In genomic region chr5:95347516-95348140, GRCh38 we compare ENCODE assay signal across 26 cellular contexts. TPM values are rescaled to one million over a fixed set of nuclear protein-coding genes. Genes with fewer than 3 reads are reported as not detected.
"Had no signal": no experiment of that assay in that cellular context is flagged by ENCODE, and none has a peak within 500 bp of the region (broad histone marks: within the 10 kb centered on the region; RNA-seq: fewer than 3 reads in every experiment).

No MANE protein-coding gene starts in this region.

- ATAC-seq: lower lobe of right lung; natural killer cell; pancreas; psoas muscle; right lobe of liver; stimulated activated effector memory CD8-positive, alpha-beta T cell treated with anti-CD3 and anti-CD28 coated beads, Interleukin-12 subunit alpha, Interleukin-12 subunit beta, amount 100 ng/mL, for 72 hours; stimulated activated naive CD8-positive, alpha-beta T cell treated with anti-CD3 and anti-CD28 coated beads, Interleukin-15, Interleukin-2, amounts not matched to agents 100 U/mL and 50 U/mL, for 24 hours had no signal

- H3K27ac ChIP-seq: esophagus squamous epithelium, left ventricle myocardium inferior, lower lobe of right lung, pancreas, psoas muscle, right lobe of liver, suprapubic skin, thyroid gland had no signal

- H3K27ac Mint-ChIP-seq: dendritic cell treated with granulocyte-macrophage colony-stimulating factor and Interleukin-4, amounts not matched to agents 40 ng/mL and 50 ng/mL, for 4 days; immature natural killer cell; memory B cell; mesothelial cell of epicardium; natural killer cell; stimulated activated effector memory CD8-positive, alpha-beta T cell treated with anti-CD3 and anti-CD28 coated beads, Interleukin-12 subunit alpha, Interleukin-12 subunit beta, amount 100 ng/mL, for 72 hours; type B pancreatic cell had no signal

- H3K27me3 Mint-ChIP-seq: dendritic cell treated with granulocyte-macrophage colony-stimulating factor and Interleukin-4, amounts not matched to agents 40 ng/mL and 50 ng/mL, for 4 days; memory B cell; type B pancreatic cell had no signal

- H3K4me1 Mint-ChIP-seq: immature natural killer cell; memory B cell; natural killer cell; neural crest cell; stimulated activated effector memory CD8-positive, alpha-beta T cell treated with anti-CD3 and anti-CD28 coated beads, Interleukin-12 subunit alpha, Interleukin-12 subunit beta, amount 100 ng/mL, for 72 hours had no signal

- H3K9me3 Mint-ChIP-seq: neural crest cell had no signal

- H3K4me3 ChIP-seq: esophagus squamous epithelium, left ventricle myocardium inferior, lower lobe of right lung, pancreas, psoas muscle, right lobe of liver, suprapubic skin, thyroid gland had no signal

- H3K27me3 ChIP-seq: esophagus squamous epithelium, pancreas, right lobe of liver, suprapubic skin, thyroid gland had no signal

- H3K36me3 ChIP-seq: esophagus squamous epithelium, left ventricle myocardium inferior, lower lobe of right lung, pancreas, right lobe of liver, suprapubic skin, thyroid gland had no signal

- H3K4me3 Mint-ChIP-seq: dendritic cell treated with granulocyte-macrophage colony-stimulating factor and Interleukin-4, amounts not matched to agents 40 ng/mL and 50 ng/mL, for 4 days; immature natural killer cell; memory B cell; mesothelial cell of epicardium; natural killer cell; neural crest cell; stimulated activated effector memory CD8-positive, alpha-beta T cell treated with anti-CD3 and anti-CD28 coated beads, Interleukin-12 subunit alpha, Interleukin-12 subunit beta, amount 100 ng/mL, for 72 hours; type B pancreatic cell had no signal

- H3K36me3 Mint-ChIP-seq: immature natural killer cell; mesothelial cell of epicardium; stimulated activated effector memory CD8-positive, alpha-beta T cell treated with anti-CD3 and anti-CD28 coated beads, Interleukin-12 subunit alpha, Interleukin-12 subunit beta, amount 100 ng/mL, for 72 hours; type B pancreatic cell had no signal

- DNase-seq: esophagus squamous epithelium; foreskin fibroblast; immature natural killer cell; left ventricle myocardium inferior; lower lobe of right lung; natural killer cell; nucleus accumbens; pancreas; psoas muscle; retina; right lobe of liver; stimulated activated CD4-positive, alpha-beta T cell treated with anti-CD3 and anti-CD28 coated beads, Interleukin-4, amount 100 ng/mL, for 1 hour; stimulated activated CD8-positive, alpha-beta memory T cell treated with anti-CD3 and anti-CD28 coated beads, Interleukin-4, amount 100 ng/mL, for 48 hours; stimulated activated naive CD8-positive, alpha-beta T cell treated with anti-CD3 and anti-CD28 coated beads, Interleukin-15, Interleukin-2, amounts not matched to agents 100 U/mL and 50 U/mL, for 24 hours; thyroid gland had no signal

- H3K4me1 ChIP-seq: esophagus squamous epithelium, left ventricle myocardium inferior, lower lobe of right lung, pancreas, psoas muscle, right lobe of liver, suprapubic skin, thyroid gland had no signal

- H3K9me3 ChIP-seq: esophagus squamous epithelium, left ventricle myocardium inferior, lower lobe of right lung, pancreas, psoas muscle, right lobe of liver, suprapubic skin, thyroid gland had no signal

RNA-seq across cellular contexts. Expression of gene FAM81B, which starts 43.5 kb away (rescaled TPM):
- total RNA-seq: epithelial cell of proximal tubule, esophagus squamous epithelium, mucosa of gallbladder, myocyte, natural killer cell, neural crest cell, psoas muscle, right lobe of liver, suprapubic skin had no signal
- polyA plus RNA-seq: keratinocyte, psoas muscle had no signal
